In the genomic region with DNA sequence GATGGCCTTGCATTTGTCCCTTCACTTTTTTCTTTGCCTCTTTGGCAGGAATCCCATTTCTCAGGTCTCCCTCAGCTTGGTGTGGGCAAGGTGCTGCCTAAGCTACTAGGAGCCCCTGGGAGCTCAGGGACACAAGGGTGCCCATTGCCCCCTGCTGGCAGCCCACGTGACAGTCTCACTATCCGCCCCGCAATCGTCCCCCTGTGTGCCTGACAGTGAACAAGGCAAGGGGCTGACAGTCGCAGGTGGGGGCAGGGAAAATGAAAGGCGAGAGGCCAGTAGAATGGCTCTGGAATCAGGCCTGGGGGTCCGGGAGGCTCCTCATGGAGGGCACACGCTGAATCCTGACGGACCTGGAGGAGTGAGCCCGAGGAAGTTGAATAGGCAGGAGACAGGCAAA, we compare ENCODE assay signal across 10 cellular contexts. TPM values are rescaled to one million over a fixed set of nuclear protein-coding genes. Genes with fewer than 3 reads are reported as not detected.
A peak's percentile ranks its signal among the peaks of the same experiment; 100 is the strongest.
DNase-seq lines count a peak whose midpoint lies in the region; ATAC-seq and TF ChIP-seq lines count a peak whose summit lies in the region.
"Had no signal": no experiment of that assay in that cellular context is flagged by ENCODE, and none has a peak within 500 bp of the region (broad histone marks: within the 10 kb centered on the region; RNA-seq: fewer than 3 reads in every experiment).

No MANE protein-coding gene starts in this region.

- no peak for TF ChIP-seq POLR2A in upper lobe of left lung (IDR thresholded peaks at IDR 0.05)

- no peaks in the 10 kb centered on the region for H3K9me3 Mint-ChIP-seq in activated CD4-positive, alpha-beta T cell treated with anti-CD3 and anti-CD28 coated beads, Interleukin-2, amount 10 ng/mL, durations not matched to agents 24 days and 14 days

- peak; percentile 25 for DNase-seq in stimulated activated CD4-positive, alpha-beta T cell treated with anti-CD3 and anti-CD28 coated beads, Interleukin-1b, Interleukin-23, amount 100 ng/mL, for 48 hours
- DNase-seq in stimulated activated CD4-positive, alpha-beta T cell treated with anti-CD3 and anti-CD28 coated beads, Interleukin-4, amount 100 ng/mL, for 4 hours: no peak
- DNase-seq in activated CD4-positive, alpha-beta T cell treated with anti-CD3 and anti-CD28 coated beads, Interleukin-2, amount 10 ng/mL, durations not matched to agents 24 days and 14 days: peak; percentile 76
- DNase-seq in foreskin fibroblast (no peak), upper lobe of left lung (no peak), kidney glomerular epithelial cell (lab: John Stamatoyannopoulos, UW) (no peak)

- intact Hi-C loops in activated CD4-positive, alpha-beta T cell treated with anti-CD3 and anti-CD28 coated beads, Interleukin-2, amount 10 ng/mL, durations not matched to agents 24 days and 14 days (cut with micrococcal nuclease): loop anchor here (1.0 to 2.0 kb wide), 6 partner anchors 9 to 268 kb away; partner anchors contain the start of genes PCDH1 and RNF14

- TF ChIP-seq CTCF in foreskin fibroblast (IDR thresholded peaks at IDR 0.05; ENCODE audit: low read depth, low read length) (peak; percentile 16), upper lobe of left lung (IDR thresholded peaks at IDR 0.05) (peak in 2 of 6 experiments; percentile 14 to 25)

- no peaks in the 10 kb centered on the region for H3K36me3 Mint-ChIP-seq in activated CD4-positive, alpha-beta T cell treated with anti-CD3 and anti-CD28 coated beads, Interleukin-2, amount 10 ng/mL, durations not matched to agents 24 days and 14 days (ENCODE audit: low read depth)

- H3K36me3 ChIP-seq in upper lobe of left lung: peaks cover 0 to 1% (median 0%) of the 10 kb centered on the region in 4 donors

- H3K27ac Mint-ChIP-seq in activated CD4-positive, alpha-beta T cell treated with anti-CD3 and anti-CD28 coated beads, Interleukin-2, amount 10 ng/mL, durations not matched to agents 24 days and 14 days: peak overlapping the region; percentile 86

- H3K4me1 Mint-ChIP-seq in activated CD4-positive, alpha-beta T cell treated with anti-CD3 and anti-CD28 coated beads, Interleukin-2, amount 10 ng/mL, durations not matched to agents 24 days and 14 days: peaks cover 39% of the 10 kb centered on the region

- peak overlapping the region; percentile 45 to 79 (median 60) for H3K27ac ChIP-seq in upper lobe of left lung

- no peaks in the 10 kb centered on the region for H3K9me3 ChIP-seq in upper lobe of left lung

- 53 to 54% methylated on average over 10 of the region's 10 CpGs for WGBS in upper lobe of left lung, 2 donors

- H3K4me3 Mint-ChIP-seq in activated CD4-positive, alpha-beta T cell treated with anti-CD3 and anti-CD28 coated beads, Interleukin-2, amount 10 ng/mL, durations not matched to agents 24 days and 14 days: no peak overlapping the region

- peaks cover 29 to 44% (median 34%) of the 10 kb centered on the region in 4 donors for H3K4me1 ChIP-seq in upper lobe of left lung

- H3K4me3 ChIP-seq in foreskin fibroblast (ENCODE audit: low read depth in 1 of 2, low read length in 2 of 2) (no peak overlapping the region), upper lobe of left lung (no peak overlapping the region)

- ATAC-seq in upper lobe of left lung (ENCODE audit: low FRiP score in 2 of 2): no peak
- ATAC-seq in GM21825 (IDR thresholded peaks at IDR 0.05; ENCODE audit: unreplicated experiment): no peak
- no peak for ATAC-seq in GM18867 (IDR thresholded peaks at IDR 0.05; ENCODE audit: unreplicated experiment)

- no peaks in the 10 kb centered on the region for H3K27me3 ChIP-seq in upper lobe of left lung

- H3K27me3 Mint-ChIP-seq in activated CD4-positive, alpha-beta T cell treated with anti-CD3 and anti-CD28 coated beads, Interleukin-2, amount 10 ng/mL, durations not matched to agents 24 days and 14 days: no peaks in the 10 kb centered on the region

- TF ChIP-seq EP300 in upper lobe of left lung (IDR thresholded peaks at IDR 0.05): no peak

RNA-seq across cellular contexts. Expression of gene PCDH12, which starts 2.0 kb away (rescaled TPM):
- 1.8 and 2.2 TPM in 2 replicates for total RNA-seq in activated CD4-positive, alpha-beta T cell treated with anti-CD3 and anti-CD28 coated beads, Interleukin-2, amount 10 ng/mL, durations not matched to agents 24 days and 14 days
- total RNA-seq in upper lobe of left lung: 10 to 100 TPM in 3 of 6 donors, 1 to 10 TPM in 3; 2.1 to 26.0 (median 10.7) TPM
- total RNA-seq: myocyte, RPMI7951 had no signal

RNA-seq across cellular contexts. Expression of gene RNF14, which starts 8.9 kb away (rescaled TPM):
- 28.8 and 32.2 TPM in 2 replicates for total RNA-seq in activated CD4-positive, alpha-beta T cell treated with anti-CD3 and anti-CD28 coated beads, Interleukin-2, amount 10 ng/mL, durations not matched to agents 24 days and 14 days
- 10 to 100 TPM; 20.3 to 54.6 (median 44.3) TPM for total RNA-seq in upper lobe of left lung

RNA-seq across cellular contexts. Expression of gene DELE1, which starts 36.3 kb away (rescaled TPM):
- total RNA-seq in activated CD4-positive, alpha-beta T cell treated with anti-CD3 and anti-CD28 coated beads, Interleukin-2, amount 10 ng/mL, durations not matched to agents 24 days and 14 days: 66.7 and 72.0 TPM in 2 replicates
- 100 to 1,000 TPM in 1 of 6 donors, 10 to 100 TPM in 5; 59.4 to 151 (median 87.5) TPM for total RNA-seq in upper lobe of left lung

RNA-seq across cellular contexts. Expression of gene GNPDA1, which starts 52.8 kb away (rescaled TPM):
- total RNA-seq in activated CD4-positive, alpha-beta T cell treated with anti-CD3 and anti-CD28 coated beads, Interleukin-2, amount 10 ng/mL, durations not matched to agents 24 days and 14 days: 108 and 114 TPM in 2 replicates
- total RNA-seq in upper lobe of left lung: 10 to 100 TPM; 21.6 to 37.5 (median 31.7) TPM

Comparison
In these comparisons a context has a peak if more than half of its experiments do, and no peak if none do; other contexts are left out.
1. DNase-seq: peak in stimulated activated CD4-positive, alpha-beta T cell treated with anti-CD3 and anti-CD28 coated beads, Interleukin-1b, Interleukin-23, amount 100 ng/mL, for 48 hours (single experiment) and activated CD4-positive, alpha-beta T cell treated with anti-CD3 and anti-CD28 coated beads, Interleukin-2, amount 10 ng/mL, durations not matched to agents 24 days and 14 days (single experiment); none in stimulated activated CD4-positive, alpha-beta T cell treated with anti-CD3 and anti-CD28 coated beads, Interleukin-4, amount 100 ng/mL, for 4 hours (0 of 2), foreskin fibroblast (0 of 2), upper lobe of left lung (0 of 2) and kidney glomerular epithelial cell (single experiment).